Comparison of ENCODE assay signal across 7 cellular contexts in the genomic region with DNA sequence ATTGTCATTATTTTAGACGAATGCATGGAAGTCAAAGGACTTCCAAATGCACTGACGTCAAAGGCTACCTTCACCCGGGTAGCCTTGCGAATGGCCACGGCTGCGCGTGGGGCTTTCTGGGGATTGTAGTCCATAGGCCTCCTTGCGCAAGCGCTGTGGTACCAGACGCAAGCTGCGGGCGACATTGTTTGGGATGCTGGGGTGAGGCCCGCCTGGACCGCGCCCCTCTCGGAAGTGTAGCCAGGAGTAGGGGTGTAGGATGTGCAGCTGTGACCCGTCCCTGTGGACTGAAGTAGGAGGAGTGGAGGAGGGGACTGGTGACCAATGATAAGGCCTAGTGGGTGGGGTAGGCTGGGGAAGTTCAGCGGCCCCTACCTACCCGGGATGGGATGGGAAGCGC.
DNase-seq lines count a peak whose midpoint lies in the region; ATAC-seq and TF ChIP-seq lines count a peak whose summit lies in the region.
"Not testable (repeated sequence)": the region's sequence is repeated elsewhere in the genome, so short reads cannot be mapped to it uniquely, and the experiment has no call there.

No MANE protein-coding gene starts in this region.

- not testable (repeated sequence) for H3K9me3 ChIP-seq in endodermal cell (ENCODE audit: control insufficient read depth, low read length); left ventricle myocardium inferior (replicated peaks)

- H3K4me3 ChIP-seq in endodermal cell (ENCODE audit: low read length); left ventricle myocardium inferior: not testable (repeated sequence)

- H3K9me3 Mint-ChIP-seq in activated CD8-positive, alpha-beta memory T cell treated with anti-CD3 and anti-CD28 coated beads, Interleukin-2, amount 10 ng/mL, durations not matched to agents 7 days and 5 days (ENCODE audit: low read depth), result not testable (repeated sequence)
- H3K9me3 Mint-ChIP-seq in endodermal cell, result peaks cover 62% of the 10 kb centered on the region

- peak overlapping the region; percentile 27 for H3K4me3 Mint-ChIP-seq in activated CD8-positive, alpha-beta memory T cell treated with anti-CD3 and anti-CD28 coated beads, Interleukin-2, amount 10 ng/mL, durations not matched to agents 7 days and 5 days
- H3K4me3 Mint-ChIP-seq in endodermal cell, result peak overlapping the region; percentile 41

- not testable (repeated sequence) for H3K27ac ChIP-seq in endodermal cell (ENCODE audit: low read depth, low read length); left ventricle myocardium inferior (replicated peaks)

- not testable (repeated sequence) for H3K27ac Mint-ChIP-seq in activated CD8-positive, alpha-beta memory T cell treated with anti-CD3 and anti-CD28 coated beads, Interleukin-2, amount 10 ng/mL, durations not matched to agents 7 days and 5 days; endodermal cell

- not testable (repeated sequence) for H3K4me1 ChIP-seq in endodermal cell (ENCODE audit: control insufficient read depth, insufficient read depth, low read length); left ventricle myocardium inferior

- H3K36me3 ChIP-seq in endodermal cell (ENCODE audit: control insufficient read depth, insufficient read depth, low read length); left ventricle myocardium inferior: not testable (repeated sequence)

- TF ChIP-seq CTCF in endodermal cell (conservative IDR thresholded peaks at IDR 0.05); left ventricle myocardium inferior (IDR thresholded peaks at IDR 0.05; ENCODE audit: borderline replicate concordance): not testable (repeated sequence)

- not testable (repeated sequence) for H3K4me1 Mint-ChIP-seq in activated CD8-positive, alpha-beta memory T cell treated with anti-CD3 and anti-CD28 coated beads, Interleukin-2, amount 10 ng/mL, durations not matched to agents 7 days and 5 days; endodermal cell

- DNase-seq in GM03348 (ENCODE audit: low spot score) (peak; percentile 30), NCI-H460 (ENCODE audit: extremely low read depth, low read depth) (peak; percentile 62), left ventricle myocardium inferior (peak; percentile 38), kidney tubule cell (ENCODE audit: low spot score) (peak; percentile 6), pons (ENCODE audit: low spot score) (peak; percentile 70)
- peak; percentile 42 for DNase-seq in activated CD8-positive, alpha-beta memory T cell treated with anti-CD3 and anti-CD28 coated beads, Interleukin-2, amount 10 ng/mL, durations not matched to agents 7 days and 5 days
- DNase-seq in endodermal cell, result not testable (repeated sequence)

- not testable (repeated sequence) for ATAC-seq in activated CD8-positive, alpha-beta memory T cell treated with anti-CD3 and anti-CD28 coated beads, Interleukin-2, amount 10 ng/mL, durations not matched to agents 7 days and 5 days

- not testable (repeated sequence) for H3K9ac ChIP-seq in endodermal cell (ENCODE audit: extremely low read depth, low read length, poor library complexity, severe bottlenecking)

- not testable (repeated sequence) for H3K36me3 Mint-ChIP-seq in activated CD8-positive, alpha-beta memory T cell treated with anti-CD3 and anti-CD28 coated beads, Interleukin-2, amount 10 ng/mL, durations not matched to agents 7 days and 5 days; endodermal cell (ENCODE audit: low read depth)

- CTCF ChIA-PET in activated CD8-positive, alpha-beta memory T cell treated with anti-CD3 and anti-CD28 coated beads, Interleukin-2, amount 10 ng/mL, durations not matched to agents 7 days and 5 days (lab: Charles Lee), result not testable (repeated sequence)

- not testable (repeated sequence) for H3K27me3 Mint-ChIP-seq in activated CD8-positive, alpha-beta memory T cell treated with anti-CD3 and anti-CD28 coated beads, Interleukin-2, amount 10 ng/mL, durations not matched to agents 7 days and 5 days; endodermal cell (ENCODE audit: insufficient read depth)

- 88 to 91% methylated on average over 5 to 20 of the region's 20 CpGs for WGBS in endodermal cell (ENCODE audit: insufficient coverage in 1 of 2, insufficient read length in 1 of 2), 2 experiments

- intact Hi-C loops in left ventricle myocardium inferior (cut with micrococcal nuclease), result not testable (repeated sequence)

- not testable (repeated sequence) for H3K27me3 ChIP-seq in endodermal cell (ENCODE audit: control insufficient read depth, insufficient read depth, low read length, poor library complexity, severe bottlenecking); left ventricle myocardium inferior (ENCODE audit: low read depth)
